Comparison of ENCODE assay signal across 18 cellular contexts in the genomic region with DNA sequence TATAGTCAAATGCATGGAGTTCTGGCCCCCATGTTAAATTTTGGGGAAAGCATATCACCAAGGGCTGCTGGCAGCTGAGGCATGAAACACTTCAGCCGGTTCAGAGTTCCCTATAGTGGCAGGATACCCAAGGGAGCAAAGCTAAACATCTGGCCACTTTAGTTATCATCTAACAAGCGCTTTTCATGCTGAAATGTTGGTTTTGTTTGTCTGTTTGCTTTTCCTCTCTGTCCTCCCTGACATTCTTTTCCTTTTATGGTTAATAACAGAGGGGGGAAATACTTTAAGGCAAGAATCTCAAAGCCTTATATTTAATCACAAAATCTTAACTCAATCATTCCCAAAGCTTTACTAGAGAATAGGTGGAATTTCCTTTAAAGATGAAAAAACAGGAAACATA.
"Had no signal": no experiment of that assay in that cellular context is flagged by ENCODE, and none has a peak within 500 bp of the region (broad histone marks: within the 10 kb centered on the region; RNA-seq: fewer than 3 reads in every experiment).

No MANE protein-coding gene starts in this region.

- H3K4me3 Mint-ChIP-seq: activated CD4-positive, alpha-beta T cell treated with anti-CD3 and anti-CD28 coated beads, Interleukin-2, amount 10 ng/mL, durations not matched to agents 24 days and 14 days; activated CD8-positive, alpha-beta T cell treated with anti-CD3 and anti-CD28 coated beads, Interleukin-2, amount 10 ng/mL, durations not matched to agents 7 days and 5 days; activated T-cell treated with anti-CD3 and anti-CD28 coated beads, Interleukin-2, amount 50 U/mL, for 24 hours; neural crest cell had no signal

- H3K4me1 Mint-ChIP-seq: activated CD4-positive, alpha-beta T cell treated with anti-CD3 and anti-CD28 coated beads, Interleukin-2, amount 10 ng/mL, durations not matched to agents 24 days and 14 days; neural crest cell had no signal

- H3K27ac Mint-ChIP-seq: activated CD4-positive, alpha-beta T cell treated with anti-CD3 and anti-CD28 coated beads, Interleukin-2, amount 10 ng/mL, durations not matched to agents 24 days and 14 days; activated CD8-positive, alpha-beta T cell treated with anti-CD3 and anti-CD28 coated beads, Interleukin-2, amount 10 ng/mL, durations not matched to agents 7 days and 5 days; activated T-cell treated with anti-CD3 and anti-CD28 coated beads, Interleukin-2, amount 50 U/mL, for 24 hours; activated T-helper 2 cell treated with anti-CD3 and anti-CD28 coated beads, Interferon-gamma antibody, Interleukin-2, Interleukin-4, amounts not matched to agents 10 μg/mL and 5 μg/mL and 100 μg/mL, durations not matched to agents 14 hours and 24 hours and 36 hours; progenitor cell of endocrine pancreas had no signal

- H3K36me3 ChIP-seq: breast epithelium, gastroesophageal sphincter, heart left ventricle, left ventricle myocardium inferior, tibial artery had no signal

- ATAC-seq: activated CD8-positive, alpha-beta T cell treated with anti-CD3 and anti-CD28 coated beads, Interleukin-2, amount 10 ng/mL, durations not matched to agents 7 days and 5 days; esophagus mucosa; gastroesophageal sphincter; heart left ventricle; stimulated activated naive CD8-positive, alpha-beta T cell treated with anti-CD3 and anti-CD28 coated beads, Interleukin-15, Interleukin-2, amounts not matched to agents 100 U/mL and 50 U/mL, for 24 hours had no signal

- H3K4me3 ChIP-seq: breast epithelium, coronary artery, gastroesophageal sphincter, heart left ventricle, left ventricle myocardium inferior, tibial artery had no signal

- H3K9me3 Mint-ChIP-seq: activated CD4-positive, alpha-beta T cell treated with anti-CD3 and anti-CD28 coated beads, Interleukin-2, amount 10 ng/mL, durations not matched to agents 24 days and 14 days; activated T-cell treated with anti-CD3 and anti-CD28 coated beads, Interleukin-2, amount 50 U/mL, for 24 hours; activated T-helper 2 cell treated with anti-CD3 and anti-CD28 coated beads, Interferon-gamma antibody, Interleukin-2, Interleukin-4, amounts not matched to agents 10 μg/mL and 5 μg/mL and 100 μg/mL, durations not matched to agents 14 hours and 24 hours and 36 hours; neural crest cell had no signal

- FAIRE-seq: kidney had no signal

- H3K27me3 ChIP-seq: breast epithelium, gastroesophageal sphincter, heart left ventricle, tibial artery had no signal

- DNase-seq: activated CD4-positive, alpha-beta T cell treated with anti-CD3 and anti-CD28 coated beads, Interleukin-2, amount 10 ng/mL, durations not matched to agents 24 days and 14 days; activated CD8-positive, alpha-beta T cell treated with anti-CD3 and anti-CD28 coated beads, Interleukin-2, amount 10 ng/mL, durations not matched to agents 7 days and 5 days; activated naive CD4-positive, alpha-beta T cell treated with Interleukin-2 at 50 U/mL for 16 hours; activated T-cell treated with anti-CD3 and anti-CD28 coated beads, Interleukin-2, amount 50 U/mL, for 24 hours; anterior cingulate cortex; heart left ventricle; kidney; left ventricle myocardium inferior; stimulated activated naive CD8-positive, alpha-beta T cell treated with anti-CD3 and anti-CD28 coated beads, Interleukin-15, Interleukin-2, amounts not matched to agents 100 U/mL and 50 U/mL, for 24 hours; substantia nigra; tibial artery had no signal

- H3K4me1 ChIP-seq: breast epithelium, gastroesophageal sphincter, heart left ventricle, tibial artery had no signal

- H3K27ac ChIP-seq: breast epithelium, coronary artery, gastroesophageal sphincter, heart left ventricle, left ventricle myocardium inferior, tibial artery had no signal

- H3K9me3 ChIP-seq: breast epithelium, gastroesophageal sphincter, heart left ventricle, left ventricle myocardium inferior, tibial artery had no signal
